ENCODE assay signal across 8 cellular contexts in the genomic region with DNA sequence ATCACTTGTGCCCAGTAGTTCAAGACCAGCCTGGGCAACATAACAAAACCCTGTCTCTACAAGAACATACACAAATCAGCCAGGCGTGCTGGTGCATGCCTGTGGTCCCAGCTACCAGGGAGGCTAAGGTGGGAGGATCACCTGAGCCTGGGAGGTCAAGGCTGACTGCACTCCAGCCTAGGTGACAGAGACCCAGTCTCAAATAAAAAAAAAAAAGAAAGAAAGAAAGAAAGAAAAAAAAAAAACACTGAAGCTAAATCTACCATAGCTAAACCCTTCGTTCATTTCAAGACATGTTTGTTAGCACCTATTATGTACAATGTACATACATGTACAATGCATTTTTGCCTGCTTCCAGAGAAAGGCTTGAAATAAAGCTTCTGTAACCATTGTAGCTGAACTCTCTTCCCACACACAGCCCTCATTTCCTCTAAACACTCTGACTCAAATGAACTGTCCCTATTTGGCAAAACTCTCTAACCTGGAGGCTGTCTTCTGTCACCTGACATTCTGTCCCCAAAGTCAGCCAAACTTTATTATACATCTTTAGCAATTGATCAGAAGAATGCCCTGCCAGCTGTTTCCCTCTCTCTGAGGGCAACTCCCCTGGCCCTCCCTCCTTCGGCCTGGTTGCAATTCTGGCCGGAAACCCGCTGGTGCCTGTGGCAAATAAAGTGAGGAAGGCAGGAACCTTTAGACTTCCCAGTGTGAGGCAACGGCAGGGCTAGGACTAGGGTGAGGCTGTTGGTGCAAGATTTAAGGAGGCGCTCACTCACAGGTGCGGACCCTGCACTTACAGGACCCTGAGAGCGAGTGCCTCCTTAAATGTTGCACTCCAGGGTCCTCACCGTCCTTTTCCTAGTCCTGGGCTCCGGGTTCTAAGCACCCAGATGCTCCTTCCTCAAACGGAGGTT. TPM values are rescaled to one million over a fixed set of nuclear protein-coding genes. Genes with fewer than 3 reads are reported as not detected.
DNase-seq lines count a peak whose midpoint lies in the region; ATAC-seq, FAIRE-seq and TF ChIP-seq lines count a peak whose summit lies in the region.

No MANE protein-coding gene starts in this region.

- peaks cover 0 to 11% (median 4%) of the 10 kb centered on the region in 3 experiments for H3K27me3 ChIP-seq in neuronal stem cell (ENCODE audit: control insufficient read depth in 3 of 3, insufficient read depth in 3 of 3, low read depth in 1 of 3, low read length in 3 of 3)
- no peaks in the 10 kb centered on the region for H3K27me3 ChIP-seq in BE2C

- peaks cover 36% of the 10 kb centered on the region for H3K36me3 Mint-ChIP-seq in activated T-helper 17 cell treated with anti-CD3 and anti-CD28 coated beads, Interleukin-2, amount 50 U/mL, for 72 hours (ENCODE audit: low read depth)

- H3K36me3 ChIP-seq in neuronal stem cell (replicated peaks in 1 of 2; ENCODE audit: control insufficient read depth in 2 of 2, insufficient read depth in 2 of 2, low read length in 2 of 2) (no peaks in the 10 kb centered on the region), BE2C (no peaks in the 10 kb centered on the region)

- peaks cover 7% of the 10 kb centered on the region for H3K4me1 Mint-ChIP-seq in activated T-helper 17 cell treated with anti-CD3 and anti-CD28 coated beads, Interleukin-2, amount 50 U/mL, for 72 hours

- no CpG with 5 or more reads among the region's 12 CpGs for WGBS in neuronal stem cell (ENCODE audit: extremely low coverage in 2 of 2, insufficient read length in 2 of 2, insufficient replicate concordance in 1 of 2), 2 donors

- H3K4me3 Mint-ChIP-seq in activated T-helper 17 cell treated with anti-CD3 and anti-CD28 coated beads, Interleukin-2, amount 50 U/mL, for 72 hours = peak overlapping the region; percentile 84

- H2BK120ac ChIP-seq in neuronal stem cell (ENCODE audit: low read depth, low read length) = no peak overlapping the region

- H3K23ac ChIP-seq in neuronal stem cell (ENCODE audit: low read depth, low read length, poor library complexity) = no peak overlapping the region

- H3K9ac ChIP-seq in neuronal stem cell (ENCODE audit: low read depth, low read length, poor library complexity) = no peak overlapping the region

- no peak overlapping the region for H3K18ac ChIP-seq in neuronal stem cell (ENCODE audit: low read length)

- H3K9me3 ChIP-seq in neuronal stem cell (replicated peaks in 1 of 2; ENCODE audit: control insufficient read depth in 2 of 2, insufficient read depth in 1 of 2, low read depth in 1 of 2, low read length in 2 of 2) (no peaks in the 10 kb centered on the region), BE2C (no peaks in the 10 kb centered on the region)

- H3K4me1 ChIP-seq in neuronal stem cell (ENCODE audit: control insufficient read depth in 2 of 2, insufficient read depth in 1 of 2, low read depth in 1 of 2, low read length in 2 of 2) (peaks cover 7 to 15% of the 10 kb centered on the region in 2 donors), BE2C (no peaks in the 10 kb centered on the region)

- DNase-seq in GM12892 (ENCODE audit: insufficient read length) (no peak), LoVo (ENCODE audit: low spot score) (peak; percentile 86), globus pallidus (ENCODE audit: low spot score) (peak; percentile 31), neuronal stem cell (ENCODE audit: low spot score) (no peak), BE2C (no peak)

- no peak overlapping the region for H4K8ac ChIP-seq in neuronal stem cell (ENCODE audit: low read depth, low read length)

- H2BK5ac ChIP-seq in neuronal stem cell (ENCODE audit: low read length) = no peak overlapping the region

- no peak overlapping the region for H4K91ac ChIP-seq in neuronal stem cell (ENCODE audit: low read depth, low read length, poor library complexity)

- no peaks in the 10 kb centered on the region for H3K9me3 Mint-ChIP-seq in activated T-helper 17 cell treated with anti-CD3 and anti-CD28 coated beads, Interleukin-2, amount 50 U/mL, for 72 hours

- FAIRE-seq in GM12892 (lab: Jason Lieb, UNC) = peak; percentile 84

- ATAC-seq in activated T-helper 17 cell treated with anti-CD3 and anti-CD28 coated beads, Interleukin-2, amount 50 U/mL, for 72 hours (replicated peaks) = peak; percentile 69
- no peak for ATAC-seq in HG02571 (IDR thresholded peaks at IDR 0.05; ENCODE audit: unreplicated experiment)
- ATAC-seq in HG02970 (IDR thresholded peaks at IDR 0.05; ENCODE audit: low FRiP score, unreplicated experiment) = no peak

- no peak overlapping the region for H3K4ac ChIP-seq in neuronal stem cell (ENCODE audit: low read length)

- peak overlapping the region; percentile 61 to 92 for H3K4me3 ChIP-seq in neuronal stem cell (ENCODE audit: low read length in 2 of 2)
- no peak overlapping the region for H3K4me3 ChIP-seq in BE2C (ENCODE audit: low read depth, low read length)

- TF ChIP-seq CTCF in BE2C (IDR thresholded peaks at IDR 0.05; ENCODE audit: low read depth, low read length) = no peak

- H3K14ac ChIP-seq in neuronal stem cell (ENCODE audit: low read length) = no peak overlapping the region

- H3K27ac ChIP-seq in neuronal stem cell (replicated peaks; ENCODE audit: low read length) = no peak overlapping the region

- TF ChIP-seq POLR2A in GM12892 (IDR thresholded peaks at IDR 0.05; ENCODE audit: low read depth, low read length) = no peak

- H3K4me2 ChIP-seq in neuronal stem cell (ENCODE audit: insufficient read depth, low read length, poor library complexity, severe bottlenecking) = peak overlapping the region; percentile 97

- no peak overlapping the region for H2AK5ac ChIP-seq in neuronal stem cell (ENCODE audit: low read depth, low read length)

- H3K27ac Mint-ChIP-seq in activated T-helper 17 cell treated with anti-CD3 and anti-CD28 coated beads, Interleukin-2, amount 50 U/mL, for 72 hours = peak overlapping the region; percentile 85

- no peak overlapping the region for H2BK15ac ChIP-seq in neuronal stem cell (ENCODE audit: low read length)

- no peaks in the 10 kb centered on the region for H3K27me3 Mint-ChIP-seq in activated T-helper 17 cell treated with anti-CD3 and anti-CD28 coated beads, Interleukin-2, amount 50 U/mL, for 72 hours

- H3K79me1 ChIP-seq in neuronal stem cell (ENCODE audit: low read depth, low read length) = peaks cover 2% of the 10 kb centered on the region

- no peak overlapping the region for H2BK12ac ChIP-seq in neuronal stem cell (ENCODE audit: low read length)

- H2AFZ ChIP-seq in neuronal stem cell (ENCODE audit: low read length) = peak overlapping the region; percentile 97

RNA-seq across cellular contexts. Expression of gene ETHE1, which starts 1.8 kb away (rescaled TPM):
- 38.9 TPM for polyA plus RNA-seq in GM12892 (2012; ENCODE audit: missing spikeins)
- total RNA-seq in activated T-helper 17 cell treated with anti-CD3 and anti-CD28 coated beads, Interleukin-2, amount 50 U/mL, for 72 hours = 10 to 100 TPM; 71.1 to 74.0 TPM
- 14.2 TPM for polyA plus RNA-seq in neuronal stem cell (2013, experiment 1 of 2)
- 13.9 TPM for polyA plus RNA-seq in neuronal stem cell (2013, experiment 2 of 2)
- 12.9 TPM for polyA plus RNA-seq in BE2C (2012; ENCODE audit: insufficient read depth, insufficient read length, low read depth)

RNA-seq across cellular contexts. Expression of gene ZNF575, which starts 7.8 kb away (rescaled TPM):
- polyA plus RNA-seq in GM12892 (2012; ENCODE audit: missing spikeins) = 0.85 TPM
- total RNA-seq in activated T-helper 17 cell treated with anti-CD3 and anti-CD28 coated beads, Interleukin-2, amount 50 U/mL, for 72 hours = 1 to 10 TPM in 1 of 2 donors, under 1 TPM in 1; 0.86 to 1.7 TPM
- polyA plus RNA-seq in neuronal stem cell (2013, experiment 1 of 2) = 0.29 TPM
- polyA plus RNA-seq in neuronal stem cell (2013, experiment 2 of 2) = 0.21 TPM
- polyA plus RNA-seq in BE2C (2012; ENCODE audit: insufficient read depth, insufficient read length, low read depth) = 2.0 TPM

RNA-seq across cellular contexts. Expression of gene PHLDB3, which starts 20.6 kb away (rescaled TPM):
- 5.4 TPM for polyA plus RNA-seq in GM12892 (2012; ENCODE audit: missing spikeins)
- total RNA-seq in activated T-helper 17 cell treated with anti-CD3 and anti-CD28 coated beads, Interleukin-2, amount 50 U/mL, for 72 hours = 10 to 100 TPM; 16.7 to 25.5 TPM
- 8.0 TPM for polyA plus RNA-seq in neuronal stem cell (2013, experiment 1 of 2)
- 7.9 TPM for polyA plus RNA-seq in neuronal stem cell (2013, experiment 2 of 2)
- 8.1 TPM for polyA plus RNA-seq in BE2C (2012; ENCODE audit: insufficient read depth, insufficient read length, low read depth)

RNA-seq across cellular contexts. Expression of gene XRCC1, which starts 50.1 kb away (rescaled TPM):
- 23.5 TPM for polyA plus RNA-seq in GM12892 (2012; ENCODE audit: missing spikeins)
- 10 to 100 TPM; 33.8 to 34.9 TPM for total RNA-seq in activated T-helper 17 cell treated with anti-CD3 and anti-CD28 coated beads, Interleukin-2, amount 50 U/mL, for 72 hours
- polyA plus RNA-seq in neuronal stem cell (2013, experiment 1 of 2) = 45.5 TPM
- 44.7 TPM for polyA plus RNA-seq in neuronal stem cell (2013, experiment 2 of 2)
- 17.7 TPM for polyA plus RNA-seq in BE2C (2012; ENCODE audit: insufficient read depth, insufficient read length, low read depth)

RNA-seq across cellular contexts. Expression of gene PINLYP, which starts 50.4 kb away (rescaled TPM):
- polyA plus RNA-seq in GM12892 (2012; ENCODE audit: missing spikeins) = 0.89 TPM
- 1 to 10 TPM; 4.6 to 6.2 TPM for total RNA-seq in activated T-helper 17 cell treated with anti-CD3 and anti-CD28 coated beads, Interleukin-2, amount 50 U/mL, for 72 hours
- polyA plus RNA-seq in neuronal stem cell (2013, experiment 1 of 2) = 8.4 TPM
- 8.4 TPM for polyA plus RNA-seq in neuronal stem cell (2013, experiment 2 of 2)
- polyA plus RNA-seq in BE2C (2012; ENCODE audit: insufficient read depth, insufficient read length, low read depth) = 0.37 TPM

Comparison
In these comparisons a context has a peak if more than half of its experiments do, and no peak if none do; other contexts are left out.
1. DNase-seq: peak in LoVo (single experiment) and globus pallidus (single experiment); none in GM12892 (single experiment), neuronal stem cell (single experiment) and BE2C (single experiment).